9 cellular contexts compared by ENCODE assay signal in the genomic region with DNA sequence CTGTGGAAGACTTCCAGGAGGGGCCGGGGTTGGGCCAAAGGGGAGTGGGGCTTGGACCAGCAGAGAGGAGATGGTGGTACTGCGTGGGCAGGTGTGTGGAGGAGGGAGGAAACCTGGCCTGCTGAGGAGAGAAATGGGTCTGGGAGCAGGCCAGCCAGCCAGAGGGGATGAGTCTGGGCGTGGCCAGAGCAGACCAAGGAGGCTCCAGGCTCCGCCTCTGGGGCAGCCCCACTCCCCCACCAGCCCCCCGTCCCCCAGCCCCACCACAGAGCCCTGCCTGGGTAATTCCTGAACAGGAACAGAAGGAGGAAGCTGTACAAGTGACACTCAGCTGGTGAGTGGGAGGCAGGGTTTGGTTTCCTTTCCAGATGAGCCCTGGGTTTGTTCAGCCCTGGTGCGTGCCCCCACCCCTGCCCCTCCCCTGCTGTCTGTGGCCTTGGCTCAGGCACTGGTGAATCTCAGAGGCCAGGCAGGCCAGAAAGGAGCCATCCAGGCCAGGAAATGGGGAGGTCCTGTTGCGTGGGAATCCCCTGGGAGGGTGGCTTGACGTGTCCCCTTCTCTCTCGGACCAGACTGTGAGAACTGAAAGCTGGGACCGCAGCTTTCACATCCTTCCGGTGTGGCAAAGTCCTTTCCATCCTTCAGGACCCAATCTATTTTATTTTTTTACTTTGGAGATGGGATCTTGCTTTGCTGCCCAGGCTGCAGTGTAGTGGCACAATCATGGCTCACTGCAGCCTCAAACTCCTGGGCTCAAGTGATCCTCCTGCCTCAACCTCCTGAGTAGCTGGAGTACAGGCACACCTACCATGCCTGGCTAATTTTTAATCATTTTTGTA. TPM values are rescaled to one million over a fixed set of nuclear protein-coding genes. Genes with fewer than 3 reads are reported as not detected.
DNase-seq lines count a peak whose midpoint lies in the region; ATAC-seq and TF ChIP-seq lines count a peak whose summit lies in the region.
"Had no signal": no experiment of that assay in that cellular context is flagged by ENCODE, and none has a peak within 500 bp of the region (broad histone marks: within the 10 kb centered on the region; RNA-seq: fewer than 3 reads in every experiment).

No MANE protein-coding gene starts in this region.

- H3K4me1 Mint-ChIP-seq in MCF 10A (ENCODE audit: insufficient read depth, unreplicated experiment), result peaks cover 17% of the 10 kb centered on the region

- H3K27me3 ChIP-seq in PC-3 (ENCODE audit: low read length) (no peaks in the 10 kb centered on the region), mucosa of rectum (ENCODE audit: control insufficient read depth in 2 of 2, insufficient read depth in 2 of 2, low read length in 2 of 2) (no peaks in the 10 kb centered on the region), thymus (ENCODE audit: control insufficient read depth, insufficient read depth) (no peaks in the 10 kb centered on the region)

- CTCF ChIA-PET in PC-3 (lab: Charles Lee) (interaction anchor here (0.6 kb wide), 1 partner anchor 62 kb away, joined by 5 read pairs; no protein-coding TSS in a partner anchor), MCF 10A (lab: Yijun Ruan, JAX) (interaction anchor here (0.6 kb wide), 1 partner anchor 57 kb away, joined by 5 read pairs; no protein-coding TSS in a partner anchor)

- H3K9me3 ChIP-seq in PC-3 (ENCODE audit: low read length) (no peaks in the 10 kb centered on the region), mucosa of rectum (ENCODE audit: control insufficient read depth in 2 of 2, low read length in 2 of 2) (no peaks in the 10 kb centered on the region), thymus (ENCODE audit: control insufficient read depth) (no peaks in the 10 kb centered on the region)

- 11% methylated on average over 11 of the region's 11 CpGs for WGBS in thymus

- no TSS peak for BruUV-seq in PC-3 (replicated peaks; lab: Mats Ljungman, UMichigan)
- BruUV-seq in MCF 10A (replicated peaks; lab: Mats Ljungman, UMichigan), result no TSS peak

- no peak for TF ChIP-seq CTCF in PC-3 (conservative IDR thresholded peaks at IDR 0.05; ENCODE audit: low read depth, low read length)
- no peak for TF ChIP-seq CTCF in MCF 10A (IDR thresholded peaks at IDR 0.05; ENCODE audit: unreplicated experiment)

- H3K27ac ChIP-seq in PC-3 (ENCODE audit: low read length) (peak overlapping the region; percentile 11), mucosa of rectum (ENCODE audit: low read depth in 2 of 2, low read length in 2 of 2) (peak overlapping the region; percentile 52 to 73), thymus (ENCODE audit: low read depth) (peak overlapping the region; percentile 73)
- H3K27ac ChIP-seq: C4-2B had no signal

- H3K27ac Mint-ChIP-seq in MCF 10A (ENCODE audit: low read depth, unreplicated experiment), result peak overlapping the region; percentile 66

- H3K36me3 ChIP-seq in PC-3 (ENCODE audit: low read depth, low read length) (no peaks in the 10 kb centered on the region), mucosa of rectum (ENCODE audit: control insufficient read depth in 2 of 2, insufficient read depth in 2 of 2, low read length in 2 of 2) (no peaks in the 10 kb centered on the region), thymus (ENCODE audit: control insufficient read depth, insufficient read depth) (no peaks in the 10 kb centered on the region)

- no peaks in the 10 kb centered on the region for H3K9me3 Mint-ChIP-seq in MCF 10A (ENCODE audit: unreplicated experiment)

- intact Hi-C loops in PC-3 (cut with micrococcal nuclease), result no loop called here
- intact Hi-C loops in MCF 10A (cut with micrococcal nuclease), result no loop called here

- POLR2A ChIA-PET in PC-3 (lab: Charles Lee; ENCODE audit: unreplicated experiment), result no interaction called here
- POLR2A ChIA-PET in MCF 10A (lab: Yijun Ruan, JAX), result interaction anchor here (0.6 to 1.1 kb wide), 3 partner anchors 40 to 144 kb away, joined by 3 to 8 read pairs (median 4); a partner anchor contains a TSS

- H3K4me3 Mint-ChIP-seq in MCF 10A (ENCODE audit: unreplicated experiment), result no peak overlapping the region

- H3K9me2 ChIP-seq in PC-3 (replicated peaks; ENCODE audit: low read length), result no peaks in the 10 kb centered on the region

- peak overlapping the region; percentile 51 for H2AFZ ChIP-seq in PC-3 (ENCODE audit: low read length)

- ATAC-seq in HG02852 (IDR thresholded peaks at IDR 0.05; ENCODE audit: unreplicated experiment), result peak; percentile 72
- peak; percentile 60 for ATAC-seq in PC-3

- no peaks in the 10 kb centered on the region for H4K20me1 ChIP-seq in PC-3 (ENCODE audit: low read length)

- H3K4me1 ChIP-seq in PC-3 (ENCODE audit: insufficient read depth, low read length), result peaks cover 15% of the 10 kb centered on the region
- H3K4me1 ChIP-seq in mucosa of rectum (ENCODE audit: control insufficient read depth in 2 of 2, insufficient read depth in 2 of 2, low read length in 2 of 2), result peaks cover 7 to 12% of the 10 kb centered on the region in 2 donors
- H3K4me1 ChIP-seq in thymus (ENCODE audit: control insufficient read depth, insufficient read depth, low read length), result peaks cover 9% of the 10 kb centered on the region

- peak; percentile 4 to 37 for DNase-seq in activated CD4-positive, alpha-beta T cell treated with anti-CD3 and anti-CD28 coated beads for 24 hours (ENCODE audit: low read depth in 2 of 2)
- no peak for DNase-seq in activated CD4-positive, alpha-beta T cell treated with anti-CD3 and anti-CD28 coated beads for 1 hour
- DNase-seq in PC-3 (no peak), MCF 10A (ENCODE audit: unreplicated experiment) (no peak), GOT3 (lab: John Stamatoyannopoulos, UW) (no peak)

- peak overlapping the region; percentile 19 for H3K4me2 ChIP-seq in PC-3 (ENCODE audit: low read length)

- H3K4me3 ChIP-seq in PC-3 (ENCODE audit: low read length) (no peak overlapping the region), mucosa of rectum (ENCODE audit: low read length in 2 of 2) (peak overlapping the region; percentile 7 to 31), thymus (ENCODE audit: low read length) (no peak overlapping the region)

- no peaks in the 10 kb centered on the region for H3F3A ChIP-seq in PC-3 (ENCODE audit: low read length, unreplicated experiment)

- no peaks in the 10 kb centered on the region for H3K79me2 ChIP-seq in PC-3 (ENCODE audit: low read length)

- no peaks in the 10 kb centered on the region for H3K36me3 Mint-ChIP-seq in MCF 10A (ENCODE audit: insufficient read depth, unreplicated experiment)

- no peak overlapping the region for H3K9ac ChIP-seq in PC-3 (ENCODE audit: low read length)
- peak overlapping the region; percentile 27 to 32 for H3K9ac ChIP-seq in mucosa of rectum (ENCODE audit: low read depth in 1 of 2, low read length in 2 of 2)

- H3K27me3 Mint-ChIP-seq in MCF 10A (ENCODE audit: insufficient read depth, unreplicated experiment), result no peaks in the 10 kb centered on the region

RNA-seq across cellular contexts. Expression of a gene that starts 9.4 kb away (rescaled TPM):
- total RNA-seq in PC-3 (2014; rRNA removed), result 55.6 and 82.1 TPM in 2 replicates
- 28.1 and 29.5 TPM in 2 replicates for total RNA-seq in MCF 10A (2022)
- polyA plus RNA-seq in thymus, result 14.5 TPM

RNA-seq across cellular contexts. Expression of a gene that starts 47.1 kb away (rescaled TPM):
- total RNA-seq in PC-3 (2014; rRNA removed), result 21.9 and 27.5 TPM in 2 replicates
- total RNA-seq in MCF 10A (2022), result 46.0 and 56.5 TPM in 2 replicates
- 44.8 TPM for polyA plus RNA-seq in thymus

Comparison
In these comparisons a context has a peak if more than half of its experiments do, and no peak if none do; other contexts are left out.
1. DNase-seq: peak in activated CD4-positive, alpha-beta T cell treated with anti-CD3 and anti-CD28 coated beads for 24 hours (2 of 2); none in activated CD4-positive, alpha-beta T cell treated with anti-CD3 and anti-CD28 coated beads for 1 hour (single experiment), PC-3 (single experiment), MCF 10A (single experiment) and GOT3 (single experiment).
2. H3K27ac ChIP-seq: peak in every context shown above with its lines; median percentile 73 in thymus; 62 in mucosa of rectum; 11 in PC-3.
3. H3K4me3 ChIP-seq: peak in mucosa of rectum (2 of 2); none in PC-3 (single experiment) and thymus (single experiment).